In genomic region chr7:20741801-20742200, GRCh38 we compare ENCODE assay signal across 16 cellular contexts. TPM values are rescaled to one million over a fixed set of nuclear protein-coding genes. Genes with fewer than 3 reads are reported as not detected.
"Had no signal": no experiment of that assay in that cellular context is flagged by ENCODE, and none has a peak within 500 bp of the region (broad histone marks: within the 10 kb centered on the region; RNA-seq: fewer than 3 reads in every experiment).

No MANE protein-coding gene starts in this region.

- ATAC-seq: activated T-helper 17 cell treated with anti-CD3 and anti-CD28 coated beads, Interleukin-2, amount 50 U/mL, for 72 hours; left colon; right cardiac atrium had no signal

- DNase-seq: activated B cell treated with CpG ODN at 0.5 μM for 24 hours; activated CD4-positive, alpha-beta T cell treated with anti-CD3 and anti-CD28 coated beads, Interleukin-2, amount 10 ng/mL, durations not matched to agents 24 days and 14 days; activated CD8-positive, alpha-beta memory T cell treated with anti-CD3 and anti-CD28 coated beads for 24 hours; activated naive CD4-positive, alpha-beta T cell treated with anti-CD3 and anti-CD28 coated beads for 36 hours; activated T-cell treated with anti-CD3 and anti-CD28 coated beads for 4 hours; left colon; naive B cell; posterior cingulate gyrus; right cardiac atrium; small intestine; thyroid gland; uterus had no signal

RNA-seq across cellular contexts. Expression of gene SP8, which starts 44.9 kb away (rescaled TPM):
- total RNA-seq: activated B cell treated with CpG ODN at 0.5 μM for 24 hours; activated CD4-positive, alpha-beta T cell treated with anti-CD3 and anti-CD28 coated beads, Interleukin-2, amount 10 ng/mL, durations not matched to agents 24 days and 14 days; activated T-helper 17 cell treated with anti-CD3 and anti-CD28 coated beads, Interleukin-2, amount 50 U/mL, for 72 hours; esophagus muscularis mucosa; fibroblast of villous mesenchyme; left colon; lung microvascular endothelial cell; right cardiac atrium; thyroid gland; uterus had no signal
